Comparison of ENCODE assay signal across 8 cellular contexts in genomic region chrX:989959-990510, GRCh38.
A peak's percentile ranks its signal among the peaks of the same experiment; 100 is the strongest.
DNase-seq lines count a peak whose midpoint lies in the region; ATAC-seq and TF ChIP-seq lines count a peak whose summit lies in the region.

No MANE protein-coding gene starts in this region.

- no peaks in the 10 kb centered on the region for H3K27me3 ChIP-seq in adrenal gland
- H3K27me3 ChIP-seq in right cardiac atrium (ENCODE audit: control insufficient read depth, insufficient read depth): no peaks in the 10 kb centered on the region
- no peaks in the 10 kb centered on the region for H3K27me3 ChIP-seq in skeletal muscle satellite cell (ENCODE audit: control insufficient read depth, insufficient read depth, low read length)

- peak overlapping the region; percentile 69 for H3K4me2 ChIP-seq in skeletal muscle satellite cell (ENCODE audit: low read length)

- H3K27ac ChIP-seq in adrenal gland (peak overlapping the region in 3 of 5 donors; percentile 32 to 77 (median 45)), right cardiac atrium (ENCODE audit: low read length) (no peak overlapping the region)

- H3K4me3 ChIP-seq in adrenal gland: peak overlapping the region in 2 of 4 donors; percentile 5 to 47
- peak overlapping the region; percentile 13 for H3K4me3 ChIP-seq in right cardiac atrium (ENCODE audit: low read length)
- H3K4me3 ChIP-seq in skeletal muscle satellite cell (ENCODE audit: low read length): peak overlapping the region; percentile 65

- ATAC-seq in GM18498 (IDR thresholded peaks at IDR 0.05; ENCODE audit: unreplicated experiment) (peak; percentile 94), HG02852 (IDR thresholded peaks at IDR 0.05; ENCODE audit: unreplicated experiment) (peak; percentile 96), right cardiac atrium (peak; percentile 64 to 98), GM18868 (IDR thresholded peaks at IDR 0.05; ENCODE audit: unreplicated experiment) (no peak), HG02588 (IDR thresholded peaks at IDR 0.05; ENCODE audit: unreplicated experiment) (no peak)

- H3K4me1 ChIP-seq in adrenal gland (replicated peaks in 1 of 2) (peaks cover 0 to 4% of the 10 kb centered on the region in 2 donors), right cardiac atrium (ENCODE audit: control insufficient read depth, insufficient read depth, low read length) (no peaks in the 10 kb centered on the region), skeletal muscle satellite cell (ENCODE audit: control insufficient read depth, insufficient read depth, low read length) (peaks cover 3% of the 10 kb centered on the region)

- 16 to 81% (median 44%) methylated on average over 24 to 25 of the region's 25 CpGs for WGBS in adrenal gland, 4 donors
- 70% methylated on average over 25 of the region's 25 CpGs for WGBS in right cardiac atrium

- peak overlapping the region; percentile 61 for H3K9ac ChIP-seq in skeletal muscle satellite cell (ENCODE audit: low read depth, low read length)

- no peak for TF ChIP-seq POLR2A in adrenal gland (IDR thresholded peaks at IDR 0.05)

- DNase-seq in NOMO-1 treated with DMSO at 0.1 percent for 48 hours (lab: John Stamatoyannopoulos, UW; ENCODE audit: unreplicated experiment) (peak; percentile 100), adrenal gland (peak; percentile 53 to 99 (median 95)), right cardiac atrium (peak; percentile 64 to 89 (median 87))

- no peaks in the 10 kb centered on the region for H3K36me3 ChIP-seq in adrenal gland (replicated peaks in 1 of 2)
- no peaks in the 10 kb centered on the region for H3K36me3 ChIP-seq in skeletal muscle satellite cell (ENCODE audit: insufficient read depth, low read length)

- intact Hi-C loops in adrenal gland (cut with DNase I) (no loop called here), right cardiac atrium (cut with DNase I) (no loop called here)

- no peak for TF ChIP-seq CTCF in adrenal gland (IDR thresholded peaks at IDR 0.05)

- H3K9me3 ChIP-seq in adrenal gland (replicated peaks in 1 of 3): no peaks in the 10 kb centered on the region
- no peaks in the 10 kb centered on the region for H3K9me3 ChIP-seq in right cardiac atrium (ENCODE audit: control insufficient read depth, low read length)
- peaks cover 5% of the 10 kb centered on the region for H3K9me3 ChIP-seq in skeletal muscle satellite cell (replicated peaks; ENCODE audit: low read length)

Comparison
In these comparisons a context has a peak if more than half of its experiments do, and no peak if none do; other contexts are left out.
1. ATAC-seq: peak in GM18498 (single experiment), HG02852 (single experiment) and right cardiac atrium (2 of 2); none in GM18868 (single experiment) and HG02588 (single experiment).
2. Peak in every context shown above with its lines, with median percentiles within 50 percentile points of each other: DNase-seq.